In the genomic region with DNA sequence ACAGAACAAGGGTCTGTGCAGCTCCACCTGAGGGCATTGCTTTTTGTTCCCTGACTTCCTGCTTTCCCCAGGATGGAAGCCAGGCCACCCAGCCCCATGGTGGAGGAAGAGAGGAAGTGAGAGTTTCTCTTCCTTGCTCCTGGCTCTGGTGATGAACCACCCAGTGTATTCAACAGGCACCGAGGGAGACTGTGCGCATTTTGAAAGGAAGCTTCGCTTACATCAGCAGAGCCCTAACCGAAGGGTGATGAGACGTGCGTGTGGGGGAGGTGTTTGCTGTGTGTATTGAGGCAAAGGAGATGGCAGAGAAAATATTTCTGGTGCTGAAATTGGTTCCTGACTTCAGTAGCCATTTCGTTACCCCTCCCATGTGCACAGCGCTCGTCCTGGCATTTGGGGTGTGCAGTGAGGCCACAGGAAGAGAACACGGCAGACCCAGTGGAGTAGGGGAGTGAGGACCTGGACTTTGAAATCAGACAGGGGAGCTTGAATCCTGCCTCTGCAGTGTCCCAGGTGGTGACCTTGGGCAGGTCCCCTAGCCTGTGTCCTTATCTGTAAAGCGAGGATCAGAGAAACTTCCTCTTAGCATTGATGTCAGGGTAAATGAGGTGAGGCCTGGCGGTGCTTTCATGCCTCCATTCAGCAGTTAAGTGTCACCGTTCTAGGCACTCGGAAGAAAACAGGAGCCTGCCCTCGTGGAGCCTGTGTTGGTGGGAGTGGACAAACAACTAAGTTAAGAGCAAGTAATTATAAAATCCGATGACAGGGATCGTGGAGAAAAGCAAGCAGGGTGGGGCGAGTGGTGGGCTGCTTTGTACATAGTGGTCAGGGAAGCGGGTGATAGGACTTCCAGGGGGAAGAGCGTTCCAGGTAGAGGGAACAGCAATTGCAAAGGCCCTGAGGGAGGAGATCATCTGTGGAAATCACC, we compare ENCODE assay signal across 1 cellular context.
A peak's percentile ranks its signal among the peaks of the same experiment; 100 is the strongest.
TF ChIP-seq lines count a peak whose summit lies in the region.

No MANE protein-coding gene starts in this region.

TF ChIP-seq in K562, 482 proteins besides CTCF, POLR2A, EP300 and RAD21 (continued from another document and continues in another):
- TF ChIP-seq, protein P1, sequence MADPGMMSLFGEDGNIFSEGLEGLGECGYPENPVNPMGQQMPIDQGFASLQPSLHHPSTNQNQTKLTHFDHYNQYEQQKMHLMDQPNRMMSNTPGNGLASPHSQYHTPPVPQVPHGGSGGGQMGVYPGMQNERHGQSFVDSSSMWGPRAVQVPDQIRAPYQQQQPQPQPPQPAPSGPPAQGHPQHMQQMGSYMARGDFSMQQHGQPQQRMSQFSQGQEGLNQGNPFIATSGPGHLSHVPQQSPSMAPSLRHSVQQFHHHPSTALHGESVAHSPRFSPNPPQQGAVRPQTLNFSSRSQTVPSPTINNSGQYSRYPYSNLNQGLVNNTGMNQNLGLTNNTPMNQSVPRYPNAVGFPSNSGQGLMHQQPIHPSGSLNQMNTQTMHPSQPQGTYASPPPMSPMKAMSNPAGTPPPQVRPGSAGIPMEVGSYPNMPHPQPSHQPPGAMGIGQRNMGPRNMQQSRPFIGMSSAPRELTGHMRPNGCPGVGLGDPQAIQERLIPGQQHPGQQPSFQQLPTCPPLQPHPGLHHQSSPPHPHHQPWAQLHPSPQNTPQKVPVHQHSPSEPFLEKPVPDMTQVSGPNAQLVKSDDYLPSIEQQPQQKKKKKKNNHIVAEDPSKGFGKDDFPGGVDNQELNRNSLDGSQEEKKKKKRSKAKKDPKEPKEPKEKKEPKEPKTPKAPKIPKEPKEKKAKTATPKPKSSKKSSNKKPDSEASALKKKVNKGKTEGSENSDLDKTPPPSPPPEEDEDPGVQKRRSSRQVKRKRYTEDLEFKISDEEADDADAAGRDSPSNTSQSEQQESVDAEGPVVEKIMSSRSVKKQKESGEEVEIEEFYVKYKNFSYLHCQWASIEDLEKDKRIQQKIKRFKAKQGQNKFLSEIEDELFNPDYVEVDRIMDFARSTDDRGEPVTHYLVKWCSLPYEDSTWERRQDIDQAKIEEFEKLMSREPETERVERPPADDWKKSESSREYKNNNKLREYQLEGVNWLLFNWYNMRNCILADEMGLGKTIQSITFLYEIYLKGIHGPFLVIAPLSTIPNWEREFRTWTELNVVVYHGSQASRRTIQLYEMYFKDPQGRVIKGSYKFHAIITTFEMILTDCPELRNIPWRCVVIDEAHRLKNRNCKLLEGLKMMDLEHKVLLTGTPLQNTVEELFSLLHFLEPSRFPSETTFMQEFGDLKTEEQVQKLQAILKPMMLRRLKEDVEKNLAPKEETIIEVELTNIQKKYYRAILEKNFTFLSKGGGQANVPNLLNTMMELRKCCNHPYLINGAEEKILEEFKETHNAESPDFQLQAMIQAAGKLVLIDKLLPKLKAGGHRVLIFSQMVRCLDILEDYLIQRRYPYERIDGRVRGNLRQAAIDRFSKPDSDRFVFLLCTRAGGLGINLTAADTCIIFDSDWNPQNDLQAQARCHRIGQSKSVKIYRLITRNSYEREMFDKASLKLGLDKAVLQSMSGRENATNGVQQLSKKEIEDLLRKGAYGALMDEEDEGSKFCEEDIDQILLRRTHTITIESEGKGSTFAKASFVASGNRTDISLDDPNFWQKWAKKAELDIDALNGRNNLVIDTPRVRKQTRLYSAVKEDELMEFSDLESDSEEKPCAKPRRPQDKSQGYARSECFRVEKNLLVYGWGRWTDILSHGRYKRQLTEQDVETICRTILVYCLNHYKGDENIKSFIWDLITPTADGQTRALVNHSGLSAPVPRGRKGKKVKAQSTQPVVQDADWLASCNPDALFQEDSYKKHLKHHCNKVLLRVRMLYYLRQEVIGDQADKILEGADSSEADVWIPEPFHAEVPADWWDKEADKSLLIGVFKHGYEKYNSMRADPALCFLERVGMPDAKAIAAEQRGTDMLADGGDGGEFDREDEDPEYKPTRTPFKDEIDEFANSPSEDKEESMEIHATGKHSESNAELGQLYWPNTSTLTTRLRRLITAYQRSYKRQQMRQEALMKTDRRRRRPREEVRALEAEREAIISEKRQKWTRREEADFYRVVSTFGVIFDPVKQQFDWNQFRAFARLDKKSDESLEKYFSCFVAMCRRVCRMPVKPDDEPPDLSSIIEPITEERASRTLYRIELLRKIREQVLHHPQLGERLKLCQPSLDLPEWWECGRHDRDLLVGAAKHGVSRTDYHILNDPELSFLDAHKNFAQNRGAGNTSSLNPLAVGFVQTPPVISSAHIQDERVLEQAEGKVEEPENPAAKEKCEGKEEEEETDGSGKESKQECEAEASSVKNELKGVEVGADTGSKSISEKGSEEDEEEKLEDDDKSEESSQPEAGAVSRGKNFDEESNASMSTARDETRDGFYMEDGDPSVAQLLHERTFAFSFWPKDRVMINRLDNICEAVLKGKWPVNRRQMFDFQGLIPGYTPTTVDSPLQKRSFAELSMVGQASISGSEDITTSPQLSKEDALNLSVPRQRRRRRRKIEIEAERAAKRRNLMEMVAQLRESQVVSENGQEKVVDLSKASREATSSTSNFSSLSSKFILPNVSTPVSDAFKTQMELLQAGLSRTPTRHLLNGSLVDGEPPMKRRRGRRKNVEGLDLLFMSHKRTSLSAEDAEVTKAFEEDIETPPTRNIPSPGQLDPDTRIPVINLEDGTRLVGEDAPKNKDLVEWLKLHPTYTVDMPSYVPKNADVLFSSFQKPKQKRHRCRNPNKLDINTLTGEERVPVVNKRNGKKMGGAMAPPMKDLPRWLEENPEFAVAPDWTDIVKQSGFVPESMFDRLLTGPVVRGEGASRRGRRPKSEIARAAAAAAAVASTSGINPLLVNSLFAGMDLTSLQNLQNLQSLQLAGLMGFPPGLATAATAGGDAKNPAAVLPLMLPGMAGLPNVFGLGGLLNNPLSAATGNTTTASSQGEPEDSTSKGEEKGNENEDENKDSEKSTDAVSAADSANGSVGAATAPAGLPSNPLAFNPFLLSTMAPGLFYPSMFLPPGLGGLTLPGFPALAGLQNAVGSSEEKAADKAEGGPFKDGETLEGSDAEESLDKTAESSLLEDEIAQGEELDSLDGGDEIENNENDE (IDR thresholded peaks at IDR 0.05; ENCODE audit: low read depth, low read length), result no peak
- TF ChIP-seq, protein P2, sequence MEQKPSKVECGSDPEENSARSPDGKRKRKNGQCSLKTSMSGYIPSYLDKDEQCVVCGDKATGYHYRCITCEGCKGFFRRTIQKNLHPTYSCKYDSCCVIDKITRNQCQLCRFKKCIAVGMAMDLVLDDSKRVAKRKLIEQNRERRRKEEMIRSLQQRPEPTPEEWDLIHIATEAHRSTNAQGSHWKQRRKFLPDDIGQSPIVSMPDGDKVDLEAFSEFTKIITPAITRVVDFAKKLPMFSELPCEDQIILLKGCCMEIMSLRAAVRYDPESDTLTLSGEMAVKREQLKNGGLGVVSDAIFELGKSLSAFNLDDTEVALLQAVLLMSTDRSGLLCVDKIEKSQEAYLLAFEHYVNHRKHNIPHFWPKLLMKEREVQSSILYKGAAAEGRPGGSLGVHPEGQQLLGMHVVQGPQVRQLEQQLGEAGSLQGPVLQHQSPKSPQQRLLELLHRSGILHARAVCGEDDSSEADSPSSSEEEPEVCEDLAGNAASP (IDR thresholded peaks at IDR 0.05), result peak; percentile 83
- TF ChIP-seq ZKSCAN1 (IDR thresholded peaks at IDR 0.05; ENCODE audit: low read depth, low read length) (no peak), YBX1 (IDR thresholded peaks at IDR 0.05) (no peak), ZNF239 (CRISPR knock-in tag; IDR thresholded peaks at IDR 0.05) (no peak), ZNF507 (tag; conservative IDR thresholded peaks at IDR 0.05) (no peak), BRF1 (IDR thresholded peaks at IDR 0.05; ENCODE audit: borderline replicate concordance, extremely low read depth, insufficient read length) (no peak), ETV5 (CRISPR knock-in tag; IDR thresholded peaks at IDR 0.05; ENCODE audit: low read depth) (peak; percentile 52), ZNF561 (CRISPR knock-in tag; conservative IDR thresholded peaks at IDR 0.05) (no peak), NCOA1 (IDR thresholded peaks at IDR 0.05; ENCODE audit: low read depth) (peak; percentile 62; the same call in 1 of the 2 replicates), KDM5B (IDR thresholded peaks at IDR 0.05; ENCODE audit: insufficient replicate concordance, low read depth, low read length) (no peak), TCFL5 (CRISPR knock-in tag; conservative IDR thresholded peaks at IDR 0.05) (no peak), SMAD4 (CRISPR knock-in tag; conservative IDR thresholded peaks at IDR 0.05) (peak; percentile 85; the same call in 1 of the 2 replicates), SMARCC2 (IDR thresholded peaks at IDR 0.05; ENCODE audit: low read depth) (no peak; the same call in 1 of the 2 replicates), ZNF766 (CRISPR knock-in tag; conservative IDR thresholded peaks at IDR 0.05) (peak; percentile 73), GABPB1 (CRISPR knock-in tag; IDR thresholded peaks at IDR 0.05) (no peak), ILF3 (IDR thresholded peaks at IDR 0.05; ENCODE audit: borderline replicate concordance) (no peak), BHLHE40 (IDR thresholded peaks at IDR 0.05; ENCODE audit: low read length) (peak; percentile 11; the same call in 1 of the 2 replicates), LARP7 (IDR thresholded peaks at IDR 0.05) (no peak), TSC22D4 (tag; IDR thresholded peaks at IDR 0.05) (no peak), HCFC1 (IDR thresholded peaks at IDR 0.05; ENCODE audit: low read depth, low read length) (0 out of 2 replicates have a peak, but pooled peaks have one; percentile 25), HMG20B (CRISPR knock-in tag; IDR thresholded peaks at IDR 0.05) (no peak), BRCA1 (IDR thresholded peaks at IDR 0.05) (no peak), BRCA1 (CRISPR knock-in tag; IDR thresholded peaks at IDR 0.05) (no peak), CHD4 (IDR thresholded peaks at IDR 0.05; ENCODE audit: insufficient read depth, insufficient replicate concordance, low read depth, low read length, poor library complexity, severe bottlenecking) (no peak), NFATC3 (IDR thresholded peaks at IDR 0.05) (no peak), RHOXF2B (CRISPR knock-in tag; conservative IDR thresholded peaks at IDR 0.05) (no peak), EWSR1 (IDR thresholded peaks at IDR 0.05; ENCODE audit: borderline replicate concordance, low read depth, partially characterized antibody) (no peak)
- TF ChIP-seq, protein P3, sequence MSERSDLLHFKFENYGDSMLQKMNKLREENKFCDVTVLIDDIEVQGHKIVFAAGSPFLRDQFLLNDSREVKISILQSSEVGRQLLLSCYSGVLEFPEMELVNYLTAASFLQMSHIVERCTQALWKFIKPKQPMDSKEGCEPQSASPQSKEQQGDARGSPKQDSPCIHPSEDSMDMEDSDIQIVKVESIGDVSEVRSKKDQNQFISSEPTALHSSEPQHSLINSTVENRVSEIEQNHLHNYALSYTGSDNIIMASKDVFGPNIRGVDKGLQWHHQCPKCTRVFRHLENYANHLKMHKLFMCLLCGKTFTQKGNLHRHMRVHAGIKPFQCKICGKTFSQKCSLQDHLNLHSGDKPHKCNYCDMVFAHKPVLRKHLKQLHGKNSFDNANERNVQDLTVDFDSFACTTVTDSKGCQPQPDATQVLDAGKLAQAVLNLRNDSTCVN (CRISPR knock-in tag; IDR thresholded peaks at IDR 0.05), result no peak
- TF ChIP-seq, protein P4, sequence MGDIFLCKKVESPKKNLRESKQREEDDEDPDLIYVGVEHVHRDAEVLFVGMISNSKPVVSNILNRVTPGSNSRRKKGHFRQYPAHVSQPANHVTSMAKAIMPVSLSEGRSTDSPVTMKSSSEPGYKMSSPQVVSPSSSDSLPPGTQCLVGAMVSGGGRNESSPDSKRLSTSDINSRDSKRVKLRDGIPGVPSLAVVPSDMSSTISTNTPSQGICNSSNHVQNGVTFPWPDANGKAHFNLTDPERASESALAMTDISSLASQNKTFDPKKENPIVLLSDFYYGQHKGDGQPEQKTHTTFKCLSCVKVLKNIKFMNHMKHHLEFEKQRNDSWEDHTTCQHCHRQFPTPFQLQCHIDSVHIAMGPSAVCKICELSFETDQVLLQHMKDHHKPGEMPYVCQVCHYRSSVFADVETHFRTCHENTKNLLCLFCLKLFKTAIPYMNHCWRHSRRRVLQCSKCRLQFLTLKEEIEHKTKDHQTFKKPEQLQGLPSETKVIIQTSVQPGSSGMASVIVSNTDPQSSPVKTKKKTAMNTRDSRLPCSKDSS (IDR thresholded peaks at IDR 0.05; ENCODE audit: low read depth, partially characterized antibody), result no peak
- TF ChIP-seq, protein P5, sequence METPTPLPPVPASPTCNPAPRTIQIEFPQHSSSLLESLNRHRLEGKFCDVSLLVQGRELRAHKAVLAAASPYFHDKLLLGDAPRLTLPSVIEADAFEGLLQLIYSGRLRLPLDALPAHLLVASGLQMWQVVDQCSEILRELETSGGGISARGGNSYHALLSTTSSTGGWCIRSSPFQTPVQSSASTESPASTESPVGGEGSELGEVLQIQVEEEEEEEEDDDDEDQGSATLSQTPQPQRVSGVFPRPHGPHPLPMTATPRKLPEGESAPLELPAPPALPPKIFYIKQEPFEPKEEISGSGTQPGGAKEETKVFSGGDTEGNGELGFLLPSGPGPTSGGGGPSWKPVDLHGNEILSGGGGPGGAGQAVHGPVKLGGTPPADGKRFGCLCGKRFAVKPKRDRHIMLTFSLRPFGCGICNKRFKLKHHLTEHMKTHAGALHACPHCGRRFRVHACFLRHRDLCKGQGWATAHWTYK (CRISPR knock-in tag; IDR thresholded peaks at IDR 0.05), result 0 out of 2 replicates have a peak, but pooled peaks have one; percentile 52
- TF ChIP-seq, protein P6, sequence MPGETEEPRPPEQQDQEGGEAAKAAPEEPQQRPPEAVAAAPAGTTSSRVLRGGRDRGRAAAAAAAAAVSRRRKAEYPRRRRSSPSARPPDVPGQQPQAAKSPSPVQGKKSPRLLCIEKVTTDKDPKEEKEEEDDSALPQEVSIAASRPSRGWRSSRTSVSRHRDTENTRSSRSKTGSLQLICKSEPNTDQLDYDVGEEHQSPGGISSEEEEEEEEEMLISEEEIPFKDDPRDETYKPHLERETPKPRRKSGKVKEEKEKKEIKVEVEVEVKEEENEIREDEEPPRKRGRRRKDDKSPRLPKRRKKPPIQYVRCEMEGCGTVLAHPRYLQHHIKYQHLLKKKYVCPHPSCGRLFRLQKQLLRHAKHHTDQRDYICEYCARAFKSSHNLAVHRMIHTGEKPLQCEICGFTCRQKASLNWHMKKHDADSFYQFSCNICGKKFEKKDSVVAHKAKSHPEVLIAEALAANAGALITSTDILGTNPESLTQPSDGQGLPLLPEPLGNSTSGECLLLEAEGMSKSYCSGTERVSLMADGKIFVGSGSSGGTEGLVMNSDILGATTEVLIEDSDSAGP (CRISPR knock-in tag; IDR thresholded peaks at IDR 0.05), result no peak
- TF ChIP-seq, protein P7, sequence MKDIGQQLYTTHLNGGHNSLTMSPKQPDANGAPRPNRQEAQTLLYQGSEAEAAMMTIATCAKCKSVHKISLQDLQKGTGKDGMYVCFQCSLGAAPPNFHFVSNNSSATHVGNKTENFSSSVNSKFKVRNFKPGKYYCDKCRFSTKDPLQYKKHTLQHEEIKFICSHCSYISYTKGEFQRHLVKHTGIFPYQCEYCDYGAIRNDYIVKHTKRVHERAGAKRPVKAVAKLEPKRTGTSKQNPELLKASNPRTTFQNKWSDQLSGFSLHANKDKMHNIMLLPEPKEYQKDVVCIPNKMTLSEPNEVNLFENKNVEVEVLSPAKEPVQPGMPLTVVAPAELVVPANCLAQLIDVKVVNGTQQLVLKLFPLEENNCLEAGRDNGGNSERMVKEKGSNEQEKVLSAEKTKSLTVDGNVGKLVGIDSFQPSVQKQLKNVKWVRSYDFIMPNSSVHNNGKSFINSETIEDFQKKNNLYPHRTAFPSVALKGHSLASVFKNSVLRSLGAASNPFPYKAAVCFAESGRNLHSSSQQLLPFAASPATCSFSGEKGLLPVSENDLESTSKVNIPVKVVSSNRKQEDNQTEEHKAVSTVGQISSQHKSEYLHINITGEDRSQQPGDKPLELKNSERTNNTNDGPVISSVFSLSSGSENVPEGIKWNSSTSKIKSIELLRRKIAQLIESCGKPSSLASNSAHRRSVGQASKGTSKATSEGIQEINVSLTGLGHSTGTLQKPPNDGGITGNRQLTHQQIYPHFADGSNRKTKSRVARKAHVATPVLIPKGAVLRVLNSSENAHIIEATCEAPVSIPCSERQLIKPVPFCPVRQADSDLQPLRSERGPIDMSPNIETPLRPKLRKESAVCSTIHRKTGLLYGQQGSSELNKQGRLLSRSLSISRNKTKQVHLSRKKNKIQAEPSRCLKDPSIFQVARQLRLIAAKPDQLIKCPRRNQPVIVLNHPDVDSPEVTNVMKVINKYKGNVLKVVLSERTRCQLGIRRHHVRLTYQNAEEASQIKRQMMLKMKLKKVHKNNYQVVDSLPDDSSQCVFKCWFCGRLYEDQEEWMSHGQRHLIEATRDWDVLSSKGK (CRISPR knock-in tag; IDR thresholded peaks at IDR 0.05), result no peak
